ENCODE assay signal across 19 cellular contexts in the genomic region with DNA sequence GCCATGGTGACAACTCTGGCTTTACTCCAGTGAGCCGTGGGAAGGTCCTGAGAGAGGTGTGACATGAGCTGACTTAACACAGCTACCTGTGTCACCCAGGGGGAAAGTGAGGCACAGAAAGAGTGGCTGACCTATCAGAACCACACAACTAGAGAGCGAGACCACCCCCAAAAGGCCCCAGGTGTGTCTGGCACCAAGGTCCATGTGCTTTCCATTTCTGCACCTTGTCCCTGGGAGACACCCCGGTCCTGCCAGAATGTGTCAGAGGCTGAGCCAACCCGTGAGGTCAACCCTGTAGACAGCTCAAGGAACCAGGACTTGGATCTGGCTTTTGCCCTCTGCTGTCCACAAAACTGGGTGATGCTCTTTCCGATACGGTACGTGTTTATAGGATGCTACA.
"Had no signal": no experiment of that assay in that cellular context is flagged by ENCODE, and none has a peak within 500 bp of the region (broad histone marks: within the 10 kb centered on the region; RNA-seq: fewer than 3 reads in every experiment).

No MANE protein-coding gene starts in this region.

- H3K27ac ChIP-seq: hepatocyte, ovary, right atrium auricular region, testis had no signal

- H3K4me3 ChIP-seq: hepatocyte, mucosa of descending colon, ovary, right atrium auricular region, testis, tibial nerve had no signal

- DNase-seq: cerebellar nuclear complex; dermis blood vessel endothelial cell; erythroblast; foreskin melanocyte; head of caudate nucleus; kidney; left colon; mammary epithelial cell; mucosa of descending colon; natural killer cell; ovary; stimulated activated CD4-positive, alpha-beta T cell treated with anti-CD3 and anti-CD28 coated beads, Interleukin-1b, Interleukin-23, amount 100 ng/mL, for 48 hours; stimulated activated CD4-positive, alpha-beta T cell treated with anti-CD3 and anti-CD28 coated beads, Interleukin-4, amount 100 ng/mL, for 24 hours; stimulated activated naive B cell treated with anti-CD40 and anti-IgM and Interleukin-4, amounts not matched to agents 10 μg/mL and 1 μg/mL and 100 μg/mL, for 72 hours; stimulated activated naive CD8-positive, alpha-beta T cell treated with anti-CD3 and anti-CD28 coated beads, Interleukin-15, amount 100 ng/mL, for 72 hours; testis had no signal

- ATAC-seq: left colon; mucosa of descending colon; natural killer cell; stimulated activated naive B cell treated with anti-CD40 and anti-IgM and Interleukin-4, amounts not matched to agents 10 μg/mL and 1 μg/mL and 100 μg/mL, for 72 hours; stimulated activated naive CD8-positive, alpha-beta T cell treated with anti-CD3 and anti-CD28 coated beads, Interleukin-15, amount 100 ng/mL, for 72 hours had no signal
